10 cellular contexts compared by ENCODE assay signal in the genomic region with DNA sequence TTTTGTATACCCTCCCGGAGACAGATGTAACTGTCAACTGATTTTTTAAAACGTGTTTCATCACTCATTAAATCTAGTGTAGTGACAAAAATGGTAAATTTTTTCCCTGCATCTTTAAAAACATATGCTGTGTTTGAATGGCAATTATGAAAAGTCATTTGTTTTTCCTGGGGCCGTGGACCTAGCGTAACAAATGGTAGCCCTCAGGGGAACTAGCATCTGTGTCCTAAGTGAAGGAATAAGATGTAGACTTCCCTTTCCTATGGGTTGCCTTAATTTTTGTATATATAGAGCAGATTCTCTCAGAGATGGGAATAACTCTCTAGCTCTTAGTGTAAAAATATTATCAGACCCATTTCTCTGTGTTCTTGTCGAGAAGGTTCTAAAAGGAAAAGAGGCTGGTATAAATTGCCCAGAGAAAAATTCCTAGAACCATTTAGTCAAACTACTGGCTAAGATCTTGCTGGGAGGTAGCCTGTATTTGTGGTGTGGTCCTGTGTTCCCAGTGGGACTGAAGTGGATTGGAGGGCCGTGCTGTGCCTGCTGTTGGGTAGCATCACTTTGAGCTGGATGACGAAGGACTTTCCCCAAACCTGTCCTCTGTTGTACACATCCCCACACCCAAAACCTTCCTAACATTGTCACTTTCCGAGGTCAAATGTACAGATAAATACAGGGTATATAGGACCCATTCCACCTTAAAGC.
DNase-seq lines count a peak whose midpoint lies in the region; ATAC-seq and TF ChIP-seq lines count a peak whose summit lies in the region.
"Had no signal": no experiment of that assay in that cellular context is flagged by ENCODE, and none has a peak within 500 bp of the region (broad histone marks: within the 10 kb centered on the region; RNA-seq: fewer than 3 reads in every experiment).

No MANE protein-coding gene starts in this region.

- CTCF ChIA-PET in activated CD4-positive, alpha-beta T cell treated with anti-CD3 and anti-CD28 coated beads for 36 hours (lab: Charles Lee) = interaction anchor here (0.5 to 11.6 kb wide), 6 partner anchors 9 to 33 kb away, joined by 4 to 119 read pairs (median 8); no protein-coding TSS in a partner anchor
- CTCF ChIA-PET in RWPE1 (lab: Yijun Ruan, JAX) = interaction anchor here (2.1 kb wide), 1 partner anchor 16 kb away, joined by 8 read pairs; no protein-coding TSS in a partner anchor

- peaks cover 85% of the 10 kb centered on the region for H3K4me1 Mint-ChIP-seq in activated CD4-positive, alpha-beta T cell treated with anti-CD3 and anti-CD28 coated beads for 36 hours

- no peak for ATAC-seq in activated CD4-positive, alpha-beta T cell treated with anti-CD3 and anti-CD28 coated beads for 36 hours
- ATAC-seq in HG03439 (IDR thresholded peaks at IDR 0.05; ENCODE audit: unreplicated experiment) (no peak), HG03025 (IDR thresholded peaks at IDR 0.05; ENCODE audit: low FRiP score, unreplicated experiment) (no peak)

- H3K36me3 ChIP-seq in esophagus squamous epithelium (no peaks in the 10 kb centered on the region), stomach (no peaks in the 10 kb centered on the region)

- no peaks in the 10 kb centered on the region for H3K27me3 Mint-ChIP-seq in activated CD4-positive, alpha-beta T cell treated with anti-CD3 and anti-CD28 coated beads for 36 hours

- H3K9me3 ChIP-seq in esophagus squamous epithelium (no peaks in the 10 kb centered on the region), stomach (no peaks in the 10 kb centered on the region)
- H3K9me3 ChIP-seq: body of pancreas had no signal

- POLR2A ChIA-PET in activated CD4-positive, alpha-beta T cell treated with anti-CD3 and anti-CD28 coated beads for 36 hours (lab: Charles Lee) = interaction anchor here (2.0 kb wide), 1 partner anchor 8 kb away, joined by 15 read pairs; no protein-coding TSS in a partner anchor
- POLR2A ChIA-PET in RWPE1 (lab: Yijun Ruan, JAX; ENCODE audit: low non-redundant PET) = no interaction called here

- peak overlapping the region; percentile 76 for H3K4me3 Mint-ChIP-seq in activated CD4-positive, alpha-beta T cell treated with anti-CD3 and anti-CD28 coated beads for 36 hours

- 53 to 56% methylated on average over 6 to 8 of the region's 8 CpGs for WGBS in esophagus squamous epithelium, 2 donors
- WGBS in stomach, 5 donors = 59 to 72% (median 70%) methylated on average over 8 of the region's 8 CpGs

- H3K27ac ChIP-seq in RWPE1 = peak overlapping the region; percentile 85
- H3K27ac ChIP-seq in esophagus squamous epithelium = peak overlapping the region; percentile 73 to 89 (median 84)
- H3K27ac ChIP-seq in stomach = peak overlapping the region in 4 of 5 donors; percentile 73 to 85 (median 80)

- DNase-seq in activated CD4-positive, alpha-beta T cell treated with anti-CD3 and anti-CD28 coated beads for 36 hours = no peak
- no peak for DNase-seq in activated CD4-positive, alpha-beta T cell treated with anti-CD3 and anti-CD28 coated beads for 4 hours
- no peak for DNase-seq in RWPE1 (ENCODE audit: low spot score)
- no peak for DNase-seq in esophagus squamous epithelium (lab: John Stamatoyannopoulos, UW)
- no peak for DNase-seq in stomach
- DNase-seq in GM19240 (ENCODE audit: insufficient read length, low spot score) = no peak
- DNase-seq: GOT3 had no signal

- TF ChIP-seq CTCF in RWPE1 (conservative IDR thresholded peaks at IDR 0.05; ENCODE audit: low read depth) = no peak
- TF ChIP-seq CTCF in esophagus squamous epithelium (IDR thresholded peaks at IDR 0.05) = no peak
- no peak for TF ChIP-seq CTCF in stomach (IDR thresholded peaks at IDR 0.05)

- intact Hi-C loops in activated CD4-positive, alpha-beta T cell treated with anti-CD3 and anti-CD28 coated beads for 36 hours (cut with DNase I, micrococcal nuclease) = loop anchor here in 1 of 2 experiments (5.0 kb wide), 3 partner anchors 88 to 173 kb away; a partner anchor contains a TSS
- intact Hi-C loops in esophagus squamous epithelium (cut with DNase I) (no loop called here), stomach (cut with DNase I; ENCODE audit: low total_unique reads) (no loop called here)

- H3K27me3 ChIP-seq in esophagus squamous epithelium (no peaks in the 10 kb centered on the region), stomach (no peaks in the 10 kb centered on the region)
- H3K27me3 ChIP-seq: body of pancreas had no signal

- no peaks in the 10 kb centered on the region for H3K36me3 Mint-ChIP-seq in activated CD4-positive, alpha-beta T cell treated with anti-CD3 and anti-CD28 coated beads for 36 hours (ENCODE audit: low read depth)

- H3K27ac Mint-ChIP-seq in activated CD4-positive, alpha-beta T cell treated with anti-CD3 and anti-CD28 coated beads for 36 hours = peak overlapping the region; percentile 91

- no peak for TF ChIP-seq POLR2A in esophagus squamous epithelium (IDR thresholded peaks at IDR 0.05)
- TF ChIP-seq POLR2A in stomach (IDR thresholded peaks at IDR 0.05) = no peak

- TF ChIP-seq EP300 in stomach (IDR thresholded peaks at IDR 0.05) = no peak

- no peak overlapping the region for H3K4me3 ChIP-seq in esophagus squamous epithelium
- H3K4me3 ChIP-seq in stomach = no peak overlapping the region
- H3K4me3 ChIP-seq: body of pancreas had no signal

- no peaks in the 10 kb centered on the region for H3K9me3 Mint-ChIP-seq in activated CD4-positive, alpha-beta T cell treated with anti-CD3 and anti-CD28 coated beads for 36 hours (ENCODE audit: low read depth)

- H3K4me1 ChIP-seq in esophagus squamous epithelium (peaks cover 40 to 95% (median 58%) of the 10 kb centered on the region in 3 donors), stomach (peaks cover 51 to 100% (median 82%) of the 10 kb centered on the region in 4 donors)
